In the genomic region with DNA sequence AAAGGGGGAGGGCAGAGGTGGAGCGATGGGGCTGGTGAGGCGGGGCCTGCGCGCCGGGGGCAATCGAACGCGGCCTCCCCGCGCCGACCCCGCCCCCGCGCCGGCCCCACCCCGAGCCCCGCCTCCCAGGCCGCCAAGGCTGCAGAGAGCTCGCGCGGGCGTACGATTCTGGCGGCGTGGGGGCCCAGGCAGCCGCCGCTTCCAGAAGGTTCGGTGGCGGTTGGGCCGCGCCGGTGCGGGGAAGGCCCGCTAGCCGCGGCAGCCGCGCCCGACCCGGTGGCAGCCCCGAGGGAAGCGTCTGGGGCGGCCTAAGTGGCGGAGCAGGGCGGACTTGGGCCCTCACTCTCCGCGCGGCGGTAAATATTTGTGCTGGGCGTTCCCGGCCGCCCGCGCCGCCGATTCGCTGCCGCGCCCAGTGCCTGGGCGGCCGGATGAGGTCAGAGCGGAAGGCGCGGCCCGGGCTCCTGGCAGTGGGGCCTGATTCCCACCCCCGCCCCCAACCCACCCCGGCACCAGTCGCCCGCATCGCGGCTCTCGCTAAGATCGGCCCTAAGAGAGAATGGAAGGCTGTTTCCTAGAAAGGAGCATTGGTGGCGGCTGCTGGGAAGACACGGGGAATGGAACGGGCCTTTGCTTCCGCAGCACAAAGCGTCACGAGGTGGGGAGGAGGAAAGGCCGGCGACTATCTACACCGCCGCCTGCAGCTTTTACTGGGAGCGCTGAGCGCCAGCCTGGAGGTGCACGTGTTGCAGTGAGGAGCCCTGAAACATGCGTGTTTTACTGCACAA, we compare ENCODE assay signal across 1 cellular context.
TF ChIP-seq lines count a peak whose summit lies in the region.

A gene with protein sequence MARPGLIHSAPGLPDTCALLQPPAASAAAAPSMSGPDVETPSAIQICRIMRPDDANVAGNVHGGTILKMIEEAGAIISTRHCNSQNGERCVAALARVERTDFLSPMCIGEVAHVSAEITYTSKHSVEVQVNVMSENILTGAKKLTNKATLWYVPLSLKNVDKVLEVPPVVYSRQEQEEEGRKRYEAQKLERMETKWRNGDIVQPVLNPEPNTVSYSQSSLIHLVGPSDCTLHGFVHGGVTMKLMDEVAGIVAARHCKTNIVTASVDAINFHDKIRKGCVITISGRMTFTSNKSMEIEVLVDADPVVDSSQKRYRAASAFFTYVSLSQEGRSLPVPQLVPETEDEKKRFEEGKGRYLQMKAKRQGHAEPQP (minus strand): TSS at position 368 of the 788 bp plus-strand sequence. CDS start 368 bp downstream, outside the sequence.

TF ChIP-seq in K562, 482 proteins besides CTCF, POLR2A, EP300 and RAD21 (continued from another document and continues in another):
- TF ChIP-seq, protein P1, sequence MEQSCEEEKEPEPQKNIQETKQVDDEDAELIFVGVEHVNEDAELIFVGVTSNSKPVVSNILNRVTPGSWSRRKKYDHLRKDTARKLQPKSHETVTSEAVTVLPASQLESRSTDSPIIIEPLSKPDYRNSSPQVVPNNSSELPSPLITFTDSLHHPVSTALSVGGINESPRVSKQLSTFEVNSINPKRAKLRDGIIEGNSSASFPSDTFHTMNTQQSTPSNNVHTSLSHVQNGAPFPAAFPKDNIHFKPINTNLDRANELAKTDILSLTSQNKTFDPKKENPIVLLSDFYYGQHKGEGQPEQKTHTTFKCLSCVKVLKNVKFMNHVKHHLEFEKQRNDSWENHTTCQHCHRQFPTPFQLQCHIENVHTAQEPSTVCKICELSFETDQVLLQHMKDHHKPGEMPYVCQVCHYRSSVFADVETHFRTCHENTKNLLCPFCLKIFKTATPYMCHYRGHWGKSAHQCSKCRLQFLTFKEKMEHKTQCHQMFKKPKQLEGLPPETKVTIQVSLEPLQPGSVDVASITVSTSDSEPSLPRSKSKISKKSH (CRISPR knock-in tag; IDR thresholded peaks at IDR 0.05): no peak
- TF ChIP-seq, protein P2, sequence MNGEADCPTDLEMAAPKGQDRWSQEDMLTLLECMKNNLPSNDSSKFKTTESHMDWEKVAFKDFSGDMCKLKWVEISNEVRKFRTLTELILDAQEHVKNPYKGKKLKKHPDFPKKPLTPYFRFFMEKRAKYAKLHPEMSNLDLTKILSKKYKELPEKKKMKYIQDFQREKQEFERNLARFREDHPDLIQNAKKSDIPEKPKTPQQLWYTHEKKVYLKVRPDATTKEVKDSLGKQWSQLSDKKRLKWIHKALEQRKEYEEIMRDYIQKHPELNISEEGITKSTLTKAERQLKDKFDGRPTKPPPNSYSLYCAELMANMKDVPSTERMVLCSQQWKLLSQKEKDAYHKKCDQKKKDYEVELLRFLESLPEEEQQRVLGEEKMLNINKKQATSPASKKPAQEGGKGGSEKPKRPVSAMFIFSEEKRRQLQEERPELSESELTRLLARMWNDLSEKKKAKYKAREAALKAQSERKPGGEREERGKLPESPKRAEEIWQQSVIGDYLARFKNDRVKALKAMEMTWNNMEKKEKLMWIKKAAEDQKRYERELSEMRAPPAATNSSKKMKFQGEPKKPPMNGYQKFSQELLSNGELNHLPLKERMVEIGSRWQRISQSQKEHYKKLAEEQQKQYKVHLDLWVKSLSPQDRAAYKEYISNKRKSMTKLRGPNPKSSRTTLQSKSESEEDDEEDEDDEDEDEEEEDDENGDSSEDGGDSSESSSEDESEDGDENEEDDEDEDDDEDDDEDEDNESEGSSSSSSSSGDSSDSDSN (IDR thresholded peaks at IDR 0.05; ENCODE audit: borderline replicate concordance in 1 of 2, low read depth in 2 of 2, low read length in 2 of 2): peak in 1 of 2 experiments; percentile 69; a peak in 2 of 4 replicates
- TF ChIP-seq ELF2 (CRISPR knock-in tag; IDR thresholded peaks at IDR 0.05): no peak
- no peak for TF ChIP-seq FOXJ2 (tag; IDR thresholded peaks at IDR 0.05)
- TF ChIP-seq ZNF695 (CRISPR knock-in tag; IDR thresholded peaks at IDR 0.05): no peak
- peak; percentile 84 for TF ChIP-seq GABPA (tag; conservative IDR thresholded peaks at IDR 0.05; ENCODE audit: low read depth)
- peak; percentile 51 for TF ChIP-seq HNRNPLL (IDR thresholded peaks at IDR 0.05; ENCODE audit: low read depth, low read length, poor library complexity, severe bottlenecking)
- TF ChIP-seq DACH1 (IDR thresholded peaks at IDR 0.05; ENCODE audit: partially characterized antibody): no peak
- TF ChIP-seq HDAC3 (IDR thresholded peaks at IDR 0.05; ENCODE audit: borderline replicate concordance, partially characterized antibody): no peak
- TF ChIP-seq RAD51 (IDR thresholded peaks at IDR 0.05; ENCODE audit: borderline replicate concordance, low read depth): peak; percentile 74
- peak; percentile 68; the same call in 1 of the 2 replicates for TF ChIP-seq ZNF583 (CRISPR knock-in tag; IDR thresholded peaks at IDR 0.05)
- no peak for TF ChIP-seq CBX8 (IDR thresholded peaks at IDR 0.05; ENCODE audit: borderline replicate concordance, extremely low read depth, low read depth, low read length, poor library complexity, severe bottlenecking)
- TF ChIP-seq RBM15 (IDR thresholded peaks at IDR 0.05; ENCODE audit: insufficient read depth, low read length): no peak
- TF ChIP-seq ZEB2 (IDR thresholded peaks at IDR 0.05): no peak
- TF ChIP-seq, protein P3, sequence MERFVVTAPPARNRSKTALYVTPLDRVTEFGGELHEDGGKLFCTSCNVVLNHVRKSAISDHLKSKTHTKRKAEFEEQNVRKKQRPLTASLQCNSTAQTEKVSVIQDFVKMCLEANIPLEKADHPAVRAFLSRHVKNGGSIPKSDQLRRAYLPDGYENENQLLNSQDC (CRISPR knock-in tag; IDR thresholded peaks at IDR 0.05): peak; percentile 31; the same call in 1 of the 2 replicates
- TF ChIP-seq, protein P4, sequence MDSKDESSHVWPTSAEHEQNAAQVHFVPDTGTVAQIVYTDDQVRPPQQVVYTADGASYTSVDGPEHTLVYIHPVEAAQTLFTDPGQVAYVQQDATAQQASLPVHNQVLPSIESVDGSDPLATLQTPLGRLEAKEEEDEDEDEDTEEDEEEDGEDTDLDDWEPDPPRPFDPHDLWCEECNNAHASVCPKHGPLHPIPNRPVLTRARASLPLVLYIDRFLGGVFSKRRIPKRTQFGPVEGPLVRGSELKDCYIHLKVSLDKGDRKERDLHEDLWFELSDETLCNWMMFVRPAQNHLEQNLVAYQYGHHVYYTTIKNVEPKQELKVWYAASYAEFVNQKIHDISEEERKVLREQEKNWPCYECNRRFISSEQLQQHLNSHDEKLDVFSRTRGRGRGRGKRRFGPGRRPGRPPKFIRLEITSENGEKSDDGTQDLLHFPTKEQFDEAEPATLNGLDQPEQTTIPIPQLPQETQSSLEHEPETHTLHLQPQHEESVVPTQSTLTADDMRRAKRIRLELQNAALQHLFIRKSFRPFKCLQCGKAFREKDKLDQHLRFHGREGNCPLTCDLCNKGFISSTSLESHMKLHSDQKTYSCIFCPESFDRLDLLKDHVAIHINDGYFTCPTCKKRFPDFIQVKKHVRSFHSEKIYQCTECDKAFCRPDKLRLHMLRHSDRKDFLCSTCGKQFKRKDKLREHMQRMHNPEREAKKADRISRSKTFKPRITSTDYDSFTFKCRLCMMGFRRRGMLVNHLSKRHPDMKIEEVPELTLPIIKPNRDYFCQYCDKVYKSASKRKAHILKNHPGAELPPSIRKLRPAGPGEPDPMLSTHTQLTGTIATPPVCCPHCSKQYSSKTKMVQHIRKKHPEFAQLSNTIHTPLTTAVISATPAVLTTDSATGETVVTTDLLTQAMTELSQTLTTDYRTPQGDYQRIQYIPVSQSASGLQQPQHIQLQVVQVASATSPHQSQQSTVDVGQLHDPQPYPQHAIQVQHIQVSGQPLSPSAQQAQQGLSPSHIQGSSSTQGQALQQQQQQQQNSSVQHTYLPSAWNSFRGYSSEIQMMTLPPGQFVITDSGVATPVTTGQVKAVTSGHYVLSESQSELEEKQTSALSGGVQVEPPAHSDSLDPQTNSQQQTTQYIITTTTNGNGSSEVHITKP (IDR thresholded peaks at IDR 0.05; ENCODE audit: partially characterized antibody): peak; percentile 42
- TF ChIP-seq TEAD1 (CRISPR knock-in tag; IDR thresholded peaks at IDR 0.05): peak; percentile 85 to 89
- TF ChIP-seq BCL6 (CRISPR knock-in tag; IDR thresholded peaks at IDR 0.05): no peak
- TF ChIP-seq TARDBP (IDR thresholded peaks at IDR 0.05): no peak
- peak; percentile 43 for TF ChIP-seq POLR2B (IDR thresholded peaks at IDR 0.05; ENCODE audit: low read depth, partially characterized antibody)
- TF ChIP-seq GATAD2A (IDR thresholded peaks at IDR 0.05): no peak
- TF ChIP-seq, protein P5, sequence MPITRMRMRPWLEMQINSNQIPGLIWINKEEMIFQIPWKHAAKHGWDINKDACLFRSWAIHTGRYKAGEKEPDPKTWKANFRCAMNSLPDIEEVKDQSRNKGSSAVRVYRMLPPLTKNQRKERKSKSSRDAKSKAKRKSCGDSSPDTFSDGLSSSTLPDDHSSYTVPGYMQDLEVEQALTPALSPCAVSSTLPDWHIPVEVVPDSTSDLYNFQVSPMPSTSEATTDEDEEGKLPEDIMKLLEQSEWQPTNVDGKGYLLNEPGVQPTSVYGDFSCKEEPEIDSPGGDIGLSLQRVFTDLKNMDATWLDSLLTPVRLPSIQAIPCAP (CRISPR knock-in tag; IDR thresholded peaks at IDR 0.05; ENCODE audit: borderline replicate concordance): no peak
- TF ChIP-seq HCFC1 (IDR thresholded peaks at IDR 0.05; ENCODE audit: low read depth, low read length): peak; percentile 34; the same call in 1 of the 2 replicates
- TF ChIP-seq, protein P6, sequence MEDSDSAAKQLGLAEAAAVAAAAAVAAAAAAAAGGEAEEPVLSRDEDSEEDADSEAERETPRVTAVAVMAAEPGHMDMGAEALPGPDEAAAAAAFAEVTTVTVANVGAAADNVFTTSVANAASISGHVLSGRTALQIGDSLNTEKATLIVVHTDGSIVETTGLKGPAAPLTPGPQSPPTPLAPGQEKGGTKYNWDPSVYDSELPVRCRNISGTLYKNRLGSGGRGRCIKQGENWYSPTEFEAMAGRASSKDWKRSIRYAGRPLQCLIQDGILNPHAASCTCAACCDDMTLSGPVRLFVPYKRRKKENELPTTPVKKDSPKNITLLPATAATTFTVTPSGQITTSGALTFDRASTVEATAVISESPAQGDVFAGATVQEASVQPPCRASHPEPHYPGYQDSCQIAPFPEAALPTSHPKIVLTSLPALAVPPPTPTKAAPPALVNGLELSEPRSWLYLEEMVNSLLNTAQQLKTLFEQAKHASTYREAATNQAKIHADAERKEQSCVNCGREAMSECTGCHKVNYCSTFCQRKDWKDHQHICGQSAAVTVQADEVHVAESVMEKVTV (CRISPR knock-in tag; IDR thresholded peaks at IDR 0.05): no peak
- TF ChIP-seq PHF20 (IDR thresholded peaks at IDR 0.05; ENCODE audit: partially characterized antibody): peak; percentile 43
- TF ChIP-seq, protein P7, sequence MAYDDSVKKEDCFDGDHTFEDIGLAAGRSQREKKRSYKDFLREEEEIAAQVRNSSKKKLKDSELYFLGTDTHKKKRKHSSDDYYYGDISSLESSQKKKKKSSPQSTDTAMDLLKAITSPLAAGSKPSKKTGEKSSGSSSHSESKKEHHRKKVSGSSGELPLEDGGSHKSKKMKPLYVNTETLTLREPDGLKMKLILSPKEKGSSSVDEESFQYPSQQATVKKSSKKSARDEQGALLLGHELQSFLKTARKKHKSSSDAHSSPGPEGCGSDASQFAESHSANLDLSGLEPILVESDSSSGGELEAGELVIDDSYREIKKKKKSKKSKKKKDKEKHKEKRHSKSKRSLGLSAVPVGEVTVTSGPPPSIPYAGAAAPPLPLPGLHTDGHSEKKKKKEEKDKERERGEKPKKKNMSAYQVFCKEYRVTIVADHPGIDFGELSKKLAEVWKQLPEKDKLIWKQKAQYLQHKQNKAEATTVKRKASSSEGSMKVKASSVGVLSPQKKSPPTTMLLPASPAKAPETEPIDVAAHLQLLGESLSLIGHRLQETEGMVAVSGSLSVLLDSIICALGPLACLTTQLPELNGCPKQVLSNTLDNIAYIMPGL (CRISPR knock-in tag; IDR thresholded peaks at IDR 0.05): peak; percentile 80; the same call in 1 of the 2 replicates
- TF ChIP-seq, protein P8, sequence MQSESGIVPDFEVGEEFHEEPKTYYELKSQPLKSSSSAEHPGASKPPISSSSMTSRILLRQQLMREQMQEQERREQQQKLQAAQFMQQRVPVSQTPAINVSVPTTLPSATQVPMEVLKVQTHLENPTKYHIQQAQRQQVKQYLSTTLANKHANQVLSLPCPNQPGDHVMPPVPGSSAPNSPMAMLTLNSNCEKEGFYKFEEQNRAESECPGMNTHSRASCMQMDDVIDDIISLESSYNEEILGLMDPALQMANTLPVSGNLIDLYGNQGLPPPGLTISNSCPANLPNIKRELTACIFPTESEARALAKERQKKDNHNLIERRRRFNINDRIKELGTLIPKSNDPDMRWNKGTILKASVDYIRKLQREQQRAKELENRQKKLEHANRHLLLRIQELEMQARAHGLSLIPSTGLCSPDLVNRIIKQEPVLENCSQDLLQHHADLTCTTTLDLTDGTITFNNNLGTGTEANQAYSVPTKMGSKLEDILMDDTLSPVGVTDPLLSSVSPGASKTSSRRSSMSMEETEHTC (IDR thresholded peaks at IDR 0.05): peak; percentile 89
- TF ChIP-seq, protein P9, sequence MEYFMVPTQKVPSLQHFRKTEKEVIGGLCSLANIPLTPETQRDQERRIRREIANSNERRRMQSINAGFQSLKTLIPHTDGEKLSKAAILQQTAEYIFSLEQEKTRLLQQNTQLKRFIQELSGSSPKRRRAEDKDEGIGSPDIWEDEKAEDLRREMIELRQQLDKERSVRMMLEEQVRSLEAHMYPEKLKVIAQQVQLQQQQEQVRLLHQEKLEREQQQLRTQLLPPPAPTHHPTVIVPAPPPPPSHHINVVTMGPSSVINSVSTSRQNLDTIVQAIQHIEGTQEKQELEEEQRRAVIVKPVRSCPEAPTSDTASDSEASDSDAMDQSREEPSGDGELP (CRISPR knock-in tag; IDR thresholded peaks at IDR 0.05; ENCODE audit: borderline replicate concordance): peak; percentile 79
- TF ChIP-seq TCFL5 (CRISPR knock-in tag; conservative IDR thresholded peaks at IDR 0.05): no peak
- TF ChIP-seq, protein P10, sequence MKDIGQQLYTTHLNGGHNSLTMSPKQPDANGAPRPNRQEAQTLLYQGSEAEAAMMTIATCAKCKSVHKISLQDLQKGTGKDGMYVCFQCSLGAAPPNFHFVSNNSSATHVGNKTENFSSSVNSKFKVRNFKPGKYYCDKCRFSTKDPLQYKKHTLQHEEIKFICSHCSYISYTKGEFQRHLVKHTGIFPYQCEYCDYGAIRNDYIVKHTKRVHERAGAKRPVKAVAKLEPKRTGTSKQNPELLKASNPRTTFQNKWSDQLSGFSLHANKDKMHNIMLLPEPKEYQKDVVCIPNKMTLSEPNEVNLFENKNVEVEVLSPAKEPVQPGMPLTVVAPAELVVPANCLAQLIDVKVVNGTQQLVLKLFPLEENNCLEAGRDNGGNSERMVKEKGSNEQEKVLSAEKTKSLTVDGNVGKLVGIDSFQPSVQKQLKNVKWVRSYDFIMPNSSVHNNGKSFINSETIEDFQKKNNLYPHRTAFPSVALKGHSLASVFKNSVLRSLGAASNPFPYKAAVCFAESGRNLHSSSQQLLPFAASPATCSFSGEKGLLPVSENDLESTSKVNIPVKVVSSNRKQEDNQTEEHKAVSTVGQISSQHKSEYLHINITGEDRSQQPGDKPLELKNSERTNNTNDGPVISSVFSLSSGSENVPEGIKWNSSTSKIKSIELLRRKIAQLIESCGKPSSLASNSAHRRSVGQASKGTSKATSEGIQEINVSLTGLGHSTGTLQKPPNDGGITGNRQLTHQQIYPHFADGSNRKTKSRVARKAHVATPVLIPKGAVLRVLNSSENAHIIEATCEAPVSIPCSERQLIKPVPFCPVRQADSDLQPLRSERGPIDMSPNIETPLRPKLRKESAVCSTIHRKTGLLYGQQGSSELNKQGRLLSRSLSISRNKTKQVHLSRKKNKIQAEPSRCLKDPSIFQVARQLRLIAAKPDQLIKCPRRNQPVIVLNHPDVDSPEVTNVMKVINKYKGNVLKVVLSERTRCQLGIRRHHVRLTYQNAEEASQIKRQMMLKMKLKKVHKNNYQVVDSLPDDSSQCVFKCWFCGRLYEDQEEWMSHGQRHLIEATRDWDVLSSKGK (CRISPR knock-in tag; IDR thresholded peaks at IDR 0.05): no peak
- TF ChIP-seq MTF1 (CRISPR knock-in tag; IDR thresholded peaks at IDR 0.05; ENCODE audit: borderline replicate concordance): no peak
- TF ChIP-seq HEY1 (CRISPR knock-in tag; IDR thresholded peaks at IDR 0.05; ENCODE audit: borderline replicate concordance): peak; percentile 15; the same call in 1 of the 2 replicates
- no peak for TF ChIP-seq ZNF384 (IDR thresholded peaks at IDR 0.05; ENCODE audit: low read depth, low read length)
- TF ChIP-seq LCOR (CRISPR knock-in tag; IDR thresholded peaks at IDR 0.05): peak; percentile 90
